ENCODE assay signal across 20 cellular contexts in genomic region chr4:96698891-96699290, GRCh38.
"Had no signal": no experiment of that assay in that cellular context is flagged by ENCODE, and none has a peak within 500 bp of the region (broad histone marks: within the 10 kb centered on the region; RNA-seq: fewer than 3 reads in every experiment).

No MANE protein-coding gene starts in this region.

- H3K36me3 ChIP-seq: ascending aorta, esophagus squamous epithelium, lower lobe of right lung, pancreas, sigmoid colon, spleen, thoracic aorta, upper lobe of right lung had no signal

- H3K4me1 ChIP-seq: ascending aorta, esophagus squamous epithelium, lower lobe of right lung, sigmoid colon, spleen, upper lobe of right lung had no signal

- H3K27me3 Mint-ChIP-seq: activated CD4-positive, alpha-beta T cell treated with anti-CD3 and anti-CD28 coated beads, Interleukin-2, amount 10 ng/mL, durations not matched to agents 24 days and 14 days; activated naive CD4-positive, alpha-beta T cell treated with anti-CD3 and anti-CD28 coated beads, Interleukin-2, amount 50 U/mL, for 24 hours; stimulated activated naive B cell treated with anti-CD40 and anti-IgM and Interleukin-4, amounts not matched to agents 10 μg/mL and 1 μg/mL and 100 μg/mL, for 72 hours; T-cell had no signal

- H3K36me3 Mint-ChIP-seq: activated naive CD4-positive, alpha-beta T cell treated with anti-CD3 and anti-CD28 coated beads, Interleukin-2, amount 50 U/mL, for 24 hours; stimulated activated naive B cell treated with anti-CD40 and anti-IgM and Interleukin-4, amounts not matched to agents 10 μg/mL and 1 μg/mL and 100 μg/mL, for 72 hours; T-cell had no signal

- ATAC-seq: activated CD8-positive, alpha-beta T cell treated with anti-CD3 and anti-CD28 coated beads, Interleukin-2, amount 10 ng/mL, durations not matched to agents 7 days and 5 days; activated T-cell treated with anti-CD3 and anti-CD28 coated beads, Interleukin-2, amount 50 U/mL, for 4 hours; left colon; lower lobe of right lung; pancreas; stimulated activated naive B cell treated with anti-CD40 and anti-IgM and Interleukin-4, amounts not matched to agents 10 μg/mL and 1 μg/mL and 100 μg/mL, for 72 hours; T-cell; upper lobe of right lung had no signal

- H3K9me3 Mint-ChIP-seq: activated naive CD4-positive, alpha-beta T cell treated with anti-CD3 and anti-CD28 coated beads, Interleukin-2, amount 50 U/mL, for 24 hours; activated T-cell treated with anti-CD3 and anti-CD28 coated beads, Interleukin-2, amount 50 U/mL, for 4 hours had no signal

- H3K27me3 ChIP-seq: ascending aorta, esophagus squamous epithelium, pancreas, sigmoid colon, spleen, upper lobe of right lung had no signal

- H3K4me3 Mint-ChIP-seq: activated CD4-positive, alpha-beta T cell treated with anti-CD3 and anti-CD28 coated beads, Interleukin-2, amount 10 ng/mL, durations not matched to agents 24 days and 14 days; activated CD8-positive, alpha-beta T cell treated with anti-CD3 and anti-CD28 coated beads, Interleukin-2, amount 10 ng/mL, durations not matched to agents 7 days and 5 days; activated naive CD4-positive, alpha-beta T cell treated with anti-CD3 and anti-CD28 coated beads, Interleukin-2, amount 50 U/mL, for 24 hours; activated T-cell treated with anti-CD3 and anti-CD28 coated beads, Interleukin-2, amount 50 U/mL, for 4 hours; stimulated activated naive B cell treated with anti-CD40 and anti-IgM and Interleukin-4, amounts not matched to agents 10 μg/mL and 1 μg/mL and 100 μg/mL, for 72 hours; T-cell had no signal

- H3K4me1 Mint-ChIP-seq: activated CD4-positive, alpha-beta T cell treated with anti-CD3 and anti-CD28 coated beads, Interleukin-2, amount 10 ng/mL, durations not matched to agents 24 days and 14 days; activated naive CD4-positive, alpha-beta T cell treated with anti-CD3 and anti-CD28 coated beads, Interleukin-2, amount 50 U/mL, for 24 hours; stimulated activated naive B cell treated with anti-CD40 and anti-IgM and Interleukin-4, amounts not matched to agents 10 μg/mL and 1 μg/mL and 100 μg/mL, for 72 hours; T-cell had no signal

- H3K4me3 ChIP-seq: ascending aorta, esophagus squamous epithelium, lower lobe of right lung, pancreas, sigmoid colon, spleen, thoracic aorta, upper lobe of right lung had no signal

- H3K27ac Mint-ChIP-seq: activated CD4-positive, alpha-beta T cell treated with anti-CD3 and anti-CD28 coated beads, Interleukin-2, amount 10 ng/mL, durations not matched to agents 24 days and 14 days; activated CD8-positive, alpha-beta T cell treated with anti-CD3 and anti-CD28 coated beads, Interleukin-2, amount 10 ng/mL, durations not matched to agents 7 days and 5 days; activated naive CD4-positive, alpha-beta T cell treated with anti-CD3 and anti-CD28 coated beads, Interleukin-2, amount 50 U/mL, for 24 hours; stimulated activated naive B cell treated with anti-CD40 and anti-IgM and Interleukin-4, amounts not matched to agents 10 μg/mL and 1 μg/mL and 100 μg/mL, for 72 hours; T-cell had no signal

- H3K27ac ChIP-seq: ascending aorta, esophagus squamous epithelium, lower lobe of right lung, pancreas, sigmoid colon, spleen, thoracic aorta, upper lobe of right lung had no signal

- H3K9me3 ChIP-seq: ascending aorta, esophagus squamous epithelium, lower lobe of right lung, pancreas, sigmoid colon, thoracic aorta, upper lobe of right lung had no signal

- DNase-seq: activated CD4-positive, alpha-beta T cell treated with anti-CD3 and anti-CD28 coated beads, Interleukin-2, amount 10 ng/mL, durations not matched to agents 24 days and 14 days; activated CD4-positive, CD25-positive, alpha-beta regulatory T cell; activated CD8-positive, alpha-beta T cell treated with anti-CD3 and anti-CD28 coated beads, Interleukin-2, amount 10 ng/mL, durations not matched to agents 7 days and 5 days; activated gamma-delta T cell; activated T-cell treated with anti-CD3 and anti-CD28 coated beads, Interleukin-2, amount 50 U/mL, for 4 hours; dermis blood vessel endothelial cell; effector memory CD4-positive, alpha-beta T cell; esophagus squamous epithelium; left colon; lower lobe of right lung; pancreas; sigmoid colon; spleen; stimulated activated CD4-positive, alpha-beta T cell treated with anti-CD3 and anti-CD28 coated beads, Interleukin-4, amount 100 ng/mL, for 4 hours; stimulated activated naive B cell treated with anti-CD40 and anti-IgM and Interleukin-4, amounts not matched to agents 10 μg/mL and 1 μg/mL and 100 μg/mL, for 72 hours; T-cell; upper lobe of right lung had no signal
